ENCODE assay signal across 32 cellular contexts in genomic region chr5:109725135-109725534, GRCh38.
"Had no signal": no experiment of that assay in that cellular context is flagged by ENCODE, and none has a peak within 500 bp of the region (broad histone marks: within the 10 kb centered on the region; RNA-seq: fewer than 3 reads in every experiment).

No MANE protein-coding gene starts in this region.

- H3K36me3 ChIP-seq: brain microvascular endothelial cell had no signal

- DNase-seq: activated CD4-positive, alpha-beta T cell treated with anti-CD3 and anti-CD28 coated beads, Interleukin-2, amount 10 ng/mL, durations not matched to agents 24 days and 14 days; activated CD4-positive, alpha-beta T cell treated with anti-CD3 and anti-CD28 coated beads, Interleukin-2, amount 50 U/mL, for 4 hours; activated CD8-positive, alpha-beta T cell treated with anti-CD3 and anti-CD28 coated beads for 36 hours; activated effector memory CD4-positive, alpha-beta T cell treated with anti-CD3 and anti-CD28 coated beads, Interleukin-2, amount 50 U/mL, for 16 hours; activated naive CD4-positive, alpha-beta T cell; activated naive CD4-positive, alpha-beta T cell treated with anti-CD3 and anti-CD28 coated beads, Interleukin-2, amount 50 U/mL, for 16 hours; activated naive CD8-positive, alpha-beta T cell treated with anti-CD3 and anti-CD28 coated beads for 36 hours; activated T-cell treated with anti-CD3 and anti-CD28 coated beads, Interleukin-2, amount 50 U/mL, for 1 hour; activated T-cell treated with anti-CD3 and anti-CD28 coated beads, Interleukin-2, amount 50 U/mL, for 72 hours; amniotic stem cell; aorta; brain microvascular endothelial cell; central memory CD4-positive, alpha-beta T cell; Karpas-422; NCI-H1048; NCI-H1105 treated with DMSO at 0.1 percent for 48 hours; NCI-H1436; NCI-H1694; NCI-H2029; NCI-H345; NCI-H524 treated with DMSO at 0.1 percent for 48 hours; NCI-H748 treated with DMSO at 0.1 percent for 48 hours; NK-92 treated with Interleukin-12 subunit alpha and Interleukin-12 subunit beta, amount 100 ng/mL, for 24 hours; PC-3; Peyer's patch; RPMI8226; SHP77 treated with DMSO at 0.1 percent for 48 hours; SK-N-SH had no signal

- H3K9me3 Mint-ChIP-seq: activated CD8-positive, alpha-beta T cell treated with anti-CD3 and anti-CD28 coated beads for 36 hours; activated naive CD8-positive, alpha-beta T cell treated with anti-CD3 and anti-CD28 coated beads for 36 hours; activated T-cell treated with anti-CD3 and anti-CD28 coated beads, Interleukin-2, amount 50 U/mL, for 72 hours; activated T-helper 17 cell treated with anti-CD3 and anti-CD28 coated beads, Interleukin-2, amount 50 U/mL, for 72 hours; T-helper 1 cell treated with Interleukin-12 subunit alpha and Interleukin-12 subunit beta and Interleukin-4 antibody, amounts not matched to agents 30 μg/mL and 1 μg/mL, for 36 hours; T-helper 2 cell treated with Interferon-gamma antibody and Interleukin-4, amounts not matched to agents 5 μg/mL and 100 μg/mL, for 36 hours had no signal

- H3K27me3 Mint-ChIP-seq: activated CD4-positive, alpha-beta T cell treated with anti-CD3 and anti-CD28 coated beads, Interleukin-2, amount 10 ng/mL, durations not matched to agents 24 days and 14 days; activated CD8-positive, alpha-beta T cell treated with anti-CD3 and anti-CD28 coated beads for 36 hours; activated naive CD8-positive, alpha-beta T cell treated with anti-CD3 and anti-CD28 coated beads for 36 hours; activated T-helper 17 cell treated with anti-CD3 and anti-CD28 coated beads, Interleukin-2, amount 50 U/mL, for 72 hours had no signal

- H3K27ac ChIP-seq: brain microvascular endothelial cell, SJSA1 had no signal

- ATAC-seq: activated CD8-positive, alpha-beta T cell treated with anti-CD3 and anti-CD28 coated beads for 36 hours; activated T-cell treated with anti-CD3 and anti-CD28 coated beads, Interleukin-2, amount 50 U/mL, for 72 hours; activated T-helper 17 cell treated with anti-CD3 and anti-CD28 coated beads, Interleukin-2, amount 50 U/mL, for 72 hours; PC-3 had no signal

- H3K4me2 ChIP-seq: SK-N-SH had no signal

- H3K4me1 Mint-ChIP-seq: activated T-helper 17 cell treated with anti-CD3 and anti-CD28 coated beads, Interleukin-2, amount 50 U/mL, for 72 hours had no signal

- H3K9me3 ChIP-seq: Peyer's patch, SJSA1, SK-N-SH had no signal

- H3K27ac Mint-ChIP-seq: activated CD4-positive, alpha-beta T cell treated with anti-CD3 and anti-CD28 coated beads, Interleukin-2, amount 10 ng/mL, durations not matched to agents 24 days and 14 days; activated CD8-positive, alpha-beta T cell treated with anti-CD3 and anti-CD28 coated beads for 36 hours; activated naive CD8-positive, alpha-beta T cell treated with anti-CD3 and anti-CD28 coated beads for 36 hours; activated T-cell treated with anti-CD3 and anti-CD28 coated beads, Interleukin-2, amount 50 U/mL, for 72 hours; activated T-helper 17 cell treated with anti-CD3 and anti-CD28 coated beads, Interleukin-2, amount 50 U/mL, for 72 hours; T-helper 1 cell treated with Interleukin-12 subunit alpha and Interleukin-12 subunit beta and Interleukin-4 antibody, amounts not matched to agents 30 μg/mL and 1 μg/mL, for 36 hours; T-helper 2 cell treated with Interferon-gamma antibody and Interleukin-4, amounts not matched to agents 5 μg/mL and 100 μg/mL, for 36 hours had no signal

- H3K9me2 ChIP-seq: SK-N-SH had no signal

- H3K4me3 ChIP-seq: Peyer's patch, SJSA1 had no signal

- H3K4me1 ChIP-seq: Peyer's patch, SJSA1 had no signal

- H3K4me3 Mint-ChIP-seq: activated CD4-positive, alpha-beta T cell treated with anti-CD3 and anti-CD28 coated beads, Interleukin-2, amount 10 ng/mL, durations not matched to agents 24 days and 14 days; activated CD8-positive, alpha-beta T cell treated with anti-CD3 and anti-CD28 coated beads for 36 hours; activated naive CD8-positive, alpha-beta T cell treated with anti-CD3 and anti-CD28 coated beads for 36 hours; activated T-cell treated with anti-CD3 and anti-CD28 coated beads, Interleukin-2, amount 50 U/mL, for 72 hours; activated T-helper 17 cell treated with anti-CD3 and anti-CD28 coated beads, Interleukin-2, amount 50 U/mL, for 72 hours; T-helper 1 cell treated with Interleukin-12 subunit alpha and Interleukin-12 subunit beta and Interleukin-4 antibody, amounts not matched to agents 30 μg/mL and 1 μg/mL, for 36 hours; T-helper 2 cell treated with Interferon-gamma antibody and Interleukin-4, amounts not matched to agents 5 μg/mL and 100 μg/mL, for 36 hours had no signal

- H3K27me3 ChIP-seq: brain microvascular endothelial cell, Peyer's patch, SJSA1 had no signal
